8 cellular contexts compared by ENCODE assay signal in the genomic region with DNA sequence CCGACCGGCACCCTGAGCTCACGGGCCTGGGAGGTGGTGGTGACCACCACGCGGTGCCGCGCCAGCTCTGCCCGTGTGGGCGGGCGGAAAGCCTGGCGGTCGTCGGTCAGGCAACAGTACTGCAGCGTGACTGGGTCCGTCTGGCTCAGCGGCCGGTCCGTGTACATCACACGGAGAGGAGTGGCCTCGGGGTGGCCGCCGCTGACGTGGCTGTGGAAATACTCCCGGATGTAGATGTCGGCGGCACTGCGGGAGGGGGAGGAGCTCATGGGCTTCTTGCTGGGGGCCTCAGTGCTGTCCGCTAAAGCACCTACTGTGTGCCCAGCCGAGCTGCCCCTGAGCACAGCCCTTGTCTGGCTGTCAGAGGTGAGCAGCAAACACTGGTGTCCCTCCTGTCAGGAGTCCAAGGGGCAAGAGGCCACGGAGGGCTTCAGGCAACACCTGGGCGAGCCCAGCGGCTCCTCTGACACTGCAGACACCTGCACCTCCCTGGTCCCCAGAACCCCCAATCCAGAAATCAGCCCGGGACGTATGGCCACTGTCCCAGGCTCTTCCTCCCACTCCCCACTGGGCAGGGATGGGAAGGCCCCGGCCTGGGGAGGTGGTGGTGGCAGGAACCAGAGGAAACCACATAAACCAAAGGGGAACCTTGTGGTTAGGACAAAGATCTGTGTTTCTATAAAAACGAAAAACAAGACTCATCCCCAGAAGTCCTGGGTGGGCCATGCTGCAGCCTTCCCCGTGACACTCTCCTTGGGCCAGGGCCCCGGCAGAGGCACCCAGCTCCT. TPM values are rescaled to one million over a fixed set of nuclear protein-coding genes. Genes with fewer than 3 reads are reported as not detected.
DNase-seq lines count a peak whose midpoint lies in the region; ATAC-seq and TF ChIP-seq lines count a peak whose summit lies in the region.

No MANE protein-coding gene starts in this region.

- no peak for TF ChIP-seq CTCF in sigmoid colon (IDR thresholded peaks at IDR 0.05)

- no peak overlapping the region for H3K4me3 ChIP-seq in sigmoid colon

- no peak overlapping the region for H3K27ac ChIP-seq in sigmoid colon

- TF ChIP-seq POLR2A in sigmoid colon (IDR thresholded peaks at IDR 0.05): no peak

- DNase-seq in activated CD4-positive, alpha-beta T cell treated with anti-CD3 and anti-CD28 coated beads, Interleukin-2, amount 50 U/mL, for 1 hour: peak; percentile 46
- DNase-seq in left lobe of liver (ENCODE audit: low spot score) (no peak), NCI-H82 (lab: John Stamatoyannopoulos, UW) (no peak), NCI-H1436 treated with DMSO at 0.1 percent for 48 hours (lab: John Stamatoyannopoulos, UW) (no peak), DMS153 treated with DMSO at 0.1 percent for 48 hours (lab: John Stamatoyannopoulos, UW; ENCODE audit: unreplicated experiment) (no peak), sigmoid colon (no peak)

- no peaks in the 10 kb centered on the region for H3K27me3 ChIP-seq in sigmoid colon

- no peaks in the 10 kb centered on the region for H3K9me3 ChIP-seq in sigmoid colon

- no peak for TF ChIP-seq EP300 in sigmoid colon (IDR thresholded peaks at IDR 0.05)

- WGBS in sigmoid colon, 2 donors: 66 to 81% methylated on average over 38 of the region's 38 CpGs

- H3K4me1 ChIP-seq in sigmoid colon: peaks cover 0 to 7% (median under 1%) of the 10 kb centered on the region in 4 donors

- ATAC-seq in GM19328 (IDR thresholded peaks at IDR 0.05; ENCODE audit: unreplicated experiment) (peak; percentile 56), HG03378 (IDR thresholded peaks at IDR 0.05; ENCODE audit: unreplicated experiment) (peak; percentile 55), left lobe of liver (peak; percentile 14)

- peaks cover 0 to 37% (median 15%) of the 10 kb centered on the region in 4 donors for H3K36me3 ChIP-seq in sigmoid colon

- intact Hi-C loops in sigmoid colon (cut with DNase I): no loop called here

RNA-seq across cellular contexts. Expression of gene HELZ2, which starts 6.5 kb away (rescaled TPM):
- 18.1 TPM for total RNA-seq in left lobe of liver
- 10 to 100 TPM in 3 of 4 donors, 1 to 10 TPM in 1; 9.5 to 48.1 (median 15.4) TPM for total RNA-seq in sigmoid colon
- polyA plus RNA-seq in sigmoid colon: 10 to 100 TPM in 1 of 3 donors, 1 to 10 TPM in 2; 1.2 to 38.4 (median 3.5) TPM

RNA-seq across cellular contexts. Expression of gene FNDC11, which starts 13.6 kb away (rescaled TPM):
- total RNA-seq in left lobe of liver (not detected), sigmoid colon (under 1 TPM; 0.16 to 0.55 (median 0.45) TPM)
- under 1 TPM in 2 of 3 donors, not detected in 1; under 0.01 to 0.47 TPM for polyA plus RNA-seq in sigmoid colon

RNA-seq across cellular contexts. Expression of gene SRMS, which starts 20.0 kb away (rescaled TPM):
- total RNA-seq in left lobe of liver (not detected), sigmoid colon (not detected)
- polyA plus RNA-seq in sigmoid colon: 1 to 10 TPM in 1 of 3 donors, under 1 TPM in 1, not detected in 1; 0.19 to 2.4 TPM

RNA-seq across cellular contexts. Expression of gene PTK6, which starts 30.4 kb away (rescaled TPM):
- total RNA-seq in left lobe of liver (12.0 TPM), sigmoid colon (under 1 TPM in 2 of 4 donors, not detected in 2; 0.28 to 0.36 TPM)
- polyA plus RNA-seq in sigmoid colon: 10 to 100 TPM; 59.5 to 80.7 (median 73.3) TPM

RNA-seq across cellular contexts. Expression of gene PPDPF, which starts 47.0 kb away (rescaled TPM):
- total RNA-seq in left lobe of liver (88.0 TPM), sigmoid colon (100 to 1,000 TPM in 3 of 4 donors, 10 to 100 TPM in 1; 82.8 to 244 (median 146) TPM)
- 1,000 to 10,000 TPM in 2 of 3 donors, 100 to 1,000 TPM in 1; 658 to 1,688 (median 1,153) TPM for polyA plus RNA-seq in sigmoid colon
